ENCODE assay signal across 10 cellular contexts in genomic region chr9:71741841-71742648, GRCh38. TPM values are rescaled to one million over a fixed set of nuclear protein-coding genes. Genes with fewer than 3 reads are reported as not detected.
DNase-seq lines count a peak whose midpoint lies in the region; ATAC-seq, FAIRE-seq and TF ChIP-seq lines count a peak whose summit lies in the region.
"Had no signal": no experiment of that assay in that cellular context is flagged by ENCODE, and none has a peak within 500 bp of the region (broad histone marks: within the 10 kb centered on the region; RNA-seq: fewer than 3 reads in every experiment).

No MANE protein-coding gene starts in this region.

- TF ChIP-seq EP300 in HepG2 (IDR thresholded peaks at IDR 0.05; ENCODE audit: low read depth in 2 of 2, low read length in 2 of 2), result peak in 1 of 2 experiments; percentile 95; a peak in 2 of 4 replicates
- peak; percentile 64; the same call in 1 of the 2 replicates for TF ChIP-seq EP300 in HepG2 (CRISPR knock-in tag; IDR thresholded peaks at IDR 0.05; ENCODE audit: borderline replicate concordance)
- TF ChIP-seq EP300 in transverse colon (IDR thresholded peaks at IDR 0.05; ENCODE audit: low read depth), result no peak

- no peak overlapping the region for H2AFZ ChIP-seq in HepG2 (ENCODE audit: low read length)

- no peaks in the 10 kb centered on the region for H3K9me3 ChIP-seq in HepG2 (ENCODE audit: low read length)
- H3K9me3 ChIP-seq in transverse colon, result no peaks in the 10 kb centered on the region
- H3K9me3 ChIP-seq: gastrocnemius medialis had no signal

- no peaks in the 10 kb centered on the region for H4K20me1 ChIP-seq in HepG2 (ENCODE audit: insufficient read depth, low read length)

- H3K27ac ChIP-seq in caudate nucleus (ENCODE audit: low read depth, low read length), result peak overlapping the region; percentile 9
- H3K27ac ChIP-seq in HepG2 (ENCODE audit: extremely low read length, insufficient read depth, low read length), result peak overlapping the region; percentile 82
- peak overlapping the region; percentile 82 to 86 (median 83) for H3K27ac ChIP-seq in transverse colon

- no peaks in the 10 kb centered on the region for H3K9me3 Mint-ChIP-seq in activated naive CD4-positive, alpha-beta T cell treated with anti-CD3 and anti-CD28 coated beads, Interleukin-2, amount 50 U/mL, for 24 hours

- in situ Hi-C loops in HepG2 (cut with HindIII; ENCODE audit: extremely low pct_ligation_motif_present, low pct_unique_long_range_greater_than_20kb), result no loop called here
- in situ Hi-C loops in transverse colon (cut with MboI; ENCODE audit: low pct_ligation_motif_present in 1 of 4, low pct_unique_long_range_greater_than_20kb in 1 of 4, low sequenced_read_pairs in 3 of 4), result loop anchor here in 1 of 4 donors (10.0 kb wide), 1 partner anchor 57 kb away; no protein-coding TSS in a partner anchor

- CTCF ChIA-PET in HepG2 (lab: Yijun Ruan, JAX; ENCODE audit: low intra/inter-chr PET ratio, low total read pairs), result no interaction called here

- intact Hi-C loops in HepG2 (cut with micrococcal nuclease; ENCODE audit: unreplicated experiment) (loop anchor here (2.0 kb wide), 2 partner anchors 15 to 25 kb away; no protein-coding TSS in a partner anchor), transverse colon (cut with DNase I; ENCODE audit: low total_unique reads) (no loop called here)

- H3K4me2 ChIP-seq in HepG2 (ENCODE audit: low read depth, low read length), result peak overlapping the region; percentile 55

- H3K4me3 Mint-ChIP-seq in activated naive CD4-positive, alpha-beta T cell treated with anti-CD3 and anti-CD28 coated beads, Interleukin-2, amount 50 U/mL, for 24 hours, result no peak overlapping the region

- H3K4me3 ChIP-seq in HepG2 (replicated peaks in 1 of 3; ENCODE audit: insufficient read depth in 1 of 3, low read depth in 2 of 3, low read length in 3 of 3) (peak overlapping the region in 2 of 3 experiments; percentile 9 to 18; a peak in 2 of 6 replicates), transverse colon (no peak overlapping the region)
- H3K4me3 ChIP-seq: gastrocnemius medialis had no signal

- ATAC-seq in HepG2 (peak; percentile 93), GM18520 (IDR thresholded peaks at IDR 0.05; ENCODE audit: unreplicated experiment) (no peak)
- ATAC-seq: gastrocnemius medialis had no signal

- peaks cover 40% of the 10 kb centered on the region for H3K4me1 Mint-ChIP-seq in activated naive CD4-positive, alpha-beta T cell treated with anti-CD3 and anti-CD28 coated beads, Interleukin-2, amount 50 U/mL, for 24 hours

- DNase-seq in activated naive CD4-positive, alpha-beta T cell treated with Interleukin-2 at 50 U/mL for 16 hours, result no peak
- DNase-seq in caudate nucleus (lab: John Stamatoyannopoulos, UW) (no peak), HepG2 (ENCODE audit: low spot score) (peak; percentile 94), transverse colon (no peak), NCI-H748 treated with DMSO at 0.1 percent for 48 hours (lab: John Stamatoyannopoulos, UW) (no peak), glomerular visceral epithelial cell (ENCODE audit: extremely low spot score) (no peak)
- DNase-seq: gastrocnemius medialis, NCI-H187 had no signal

- no TSS peak for BruUV-seq in HepG2 (replicated peaks; lab: Mats Ljungman, UMichigan)

- H3K36me3 Mint-ChIP-seq in activated naive CD4-positive, alpha-beta T cell treated with anti-CD3 and anti-CD28 coated beads, Interleukin-2, amount 50 U/mL, for 24 hours, result peaks cover 17% of the 10 kb centered on the region

- peak overlapping the region; percentile 71 for H3K9ac ChIP-seq in HepG2 (ENCODE audit: insufficient read depth, low read depth, low read length)

- peak; percentile 79 for FAIRE-seq in HepG2 (lab: Jason Lieb, UNC)

- no peak for TF ChIP-seq RAD21 in HepG2 (CRISPR knock-in tag; IDR thresholded peaks at IDR 0.05)

- H3K4me1 ChIP-seq in HepG2 (ENCODE audit: insufficient read depth, low read length) (peaks cover 56% of the 10 kb centered on the region), transverse colon (peaks cover 8 to 78% (median 33%) of the 10 kb centered on the region in 4 donors)

- peaks cover 22% of the 10 kb centered on the region for H3K79me2 ChIP-seq in HepG2 (ENCODE audit: insufficient read depth, low read length)

- peak overlapping the region; percentile 52 for H3K27ac Mint-ChIP-seq in activated naive CD4-positive, alpha-beta T cell treated with anti-CD3 and anti-CD28 coated beads, Interleukin-2, amount 50 U/mL, for 24 hours

- H3K36me3 ChIP-seq in HepG2 (replicated peaks in 1 of 2; ENCODE audit: control insufficient read depth in 1 of 2, insufficient read depth in 2 of 2, low read length in 2 of 2) (peaks cover 12 to 36% of the 10 kb centered on the region in 2 experiments), transverse colon (peaks cover 0 to 16% (median 5%) of the 10 kb centered on the region in 4 donors)

- no peak for TF ChIP-seq POLR2A in HepG2 (IDR thresholded peaks at IDR 0.05; ENCODE audit: insufficient read depth in 1 of 2, low read depth in 2 of 2, low read length in 2 of 2)
- no peak for TF ChIP-seq POLR2A in transverse colon (IDR thresholded peaks at IDR 0.05)

- WGBS in HepG2 (ENCODE audit: low lambda C conversion rate), result 25% methylated on average over 11 of the region's 11 CpGs
- WGBS in transverse colon (ENCODE audit: low coverage in 1 of 2), 2 donors, result 33 to 48% methylated on average over 11 of the region's 11 CpGs

- TF ChIP-seq CTCF in HepG2 (CRISPR knock-in tag; IDR thresholded peaks at IDR 0.05), result no peak
- no peak for TF ChIP-seq CTCF in transverse colon (IDR thresholded peaks at IDR 0.05)

- H3K27me3 ChIP-seq in HepG2 (ENCODE audit: control insufficient read depth in 1 of 2, insufficient read depth in 2 of 2, low read length in 2 of 2) (no peaks in the 10 kb centered on the region), transverse colon (no peaks in the 10 kb centered on the region)
- H3K27me3 ChIP-seq: gastrocnemius medialis had no signal

- no peaks in the 10 kb centered on the region for H3K27me3 Mint-ChIP-seq in activated naive CD4-positive, alpha-beta T cell treated with anti-CD3 and anti-CD28 coated beads, Interleukin-2, amount 50 U/mL, for 24 hours

- POLR2A ChIA-PET in HepG2 (lab: Yijun Ruan, JAX), result interaction anchor here (0.6 to 2.7 kb wide), 3 partner anchors 13 to 25 kb away, joined by 3 to 29 read pairs (median 13); partner anchors contain the start of gene CEMIP2

TF ChIP-seq in HepG2, 621 proteins besides CTCF, POLR2A, EP300 and RAD21 (continues in another document):
- TF ChIP-seq ZNF841 (CRISPR knock-in tag; IDR thresholded peaks at IDR 0.05; ENCODE audit: borderline replicate concordance) (no peak), ZNF17 (CRISPR knock-in tag; IDR thresholded peaks at IDR 0.05) (no peak), KMT2A (CRISPR knock-in tag; IDR thresholded peaks at IDR 0.05) (no peak), ZNF660 (CRISPR knock-in tag; IDR thresholded peaks at IDR 0.05; ENCODE audit: borderline replicate concordance, low read depth) (no peak), KDM5B (CRISPR knock-in tag; IDR thresholded peaks at IDR 0.05; ENCODE audit: borderline replicate concordance) (no peak), THAP8 (CRISPR knock-in tag; IDR thresholded peaks at IDR 0.05; ENCODE audit: borderline replicate concordance) (no peak), MEF2D (CRISPR knock-in tag; IDR thresholded peaks at IDR 0.05) (no peak), ZFP90 (CRISPR knock-in tag; IDR thresholded peaks at IDR 0.05; ENCODE audit: borderline replicate concordance) (no peak), HOMEZ (CRISPR knock-in tag; IDR thresholded peaks at IDR 0.05; ENCODE audit: low read depth) (peak; percentile 56; the same call in 1 of the 2 replicates)

RNA-seq across cellular contexts. Expression of gene CEMIP2, which starts 26.3 kb away (rescaled TPM):
- 52.7 and 94.3 TPM in 2 replicates for total RNA-seq in HepG2 (2016; rRNA removed; fragmentation: Illumina TruSeq; extraction: Trizol)
- total RNA-seq in HepG2 (2016; cell fraction: cytosol; rRNA removed; fragmentation: Illumina TruSeq; extraction: Trizol; ENCODE audit: low read depth), result 12.3 and 13.8 TPM in 2 replicates
- 49.2 and 95.9 TPM in 2 replicates for total RNA-seq in HepG2 (2016; cell fraction: insoluble cytoplasmic fraction; rRNA removed; fragmentation: Illumina TruSeq; extraction: Trizol)
- total RNA-seq in HepG2 (2016; cell fraction: membrane; rRNA removed; fragmentation: Illumina TruSeq; extraction: Trizol), result 24.9 and 26.3 TPM in 2 replicates
- 146 and 159 TPM in 2 replicates for total RNA-seq in HepG2 (2016; cell fraction: nucleus; rRNA removed; fragmentation: Illumina TruSeq; extraction: Trizol)
- polyA plus RNA-seq in HepG2 (2011; rRNA removed), result 107 and 128 TPM in 2 replicates
- polyA plus RNA-seq in HepG2 (2011; cell fraction: cytosol; rRNA removed), result 103 and 138 TPM in 2 replicates
- 160 and 195 TPM in 2 replicates for polyA plus RNA-seq in HepG2 (2011; cell fraction: nucleus; rRNA removed)
- polyA plus RNA-seq in HepG2 (2012), result 93.3 and 95.0 TPM in 2 replicates
- 3.4 and 3.5 TPM in 2 replicates for polyA plus RNA-seq in HepG2 (2016; cell fraction: cytosol; fragmentation: Illumina TruSeq; extraction: Trizol; ENCODE audit: low read depth)
- polyA plus RNA-seq in HepG2 (2016; cell fraction: insoluble cytoplasmic fraction; fragmentation: Illumina TruSeq; extraction: Trizol; ENCODE audit: low read depth), result 42.2 and 43.3 TPM in 2 replicates
- 8.1 and 10.3 TPM in 2 replicates for polyA plus RNA-seq in HepG2 (2016; cell fraction: membrane; fragmentation: Illumina TruSeq; extraction: Trizol; ENCODE audit: low read depth)
- polyA plus RNA-seq in HepG2 (2016; cell fraction: nucleus; fragmentation: Illumina TruSeq; extraction: Trizol; ENCODE audit: insufficient read depth, low read depth), result 117 and 121 TPM in 2 replicates
- polyA minus RNA-seq in HepG2 (2011; rRNA and poly(A)+ RNA removed; ENCODE audit: low replicate concordance), result 52.0 and 515 TPM in 2 replicates
- 154 and 169 TPM in 2 replicates for polyA minus RNA-seq in HepG2 (2011; cell fraction: cytosol; rRNA and poly(A)+ RNA removed)
- polyA minus RNA-seq in HepG2 (2011; cell fraction: nucleus; rRNA and poly(A)+ RNA removed), result 456 and 483 TPM in 2 replicates
- total RNA-seq in transverse colon, result 100 to 1,000 TPM in 3 of 4 donors, 10 to 100 TPM in 1; 56.3 to 352 (median 236) TPM

Comparison
In these comparisons a context has a peak if more than half of its experiments do, and no peak if none do; other contexts are left out.
1. H3K27ac ChIP-seq: peak in every context shown above with its lines; median percentile 83 in transverse colon; 82 in HepG2; 9 in caudate nucleus.
2. H3K4me3 ChIP-seq: peak in HepG2 (2 of 3); none in transverse colon (0 of 4).